In the genomic region with DNA sequence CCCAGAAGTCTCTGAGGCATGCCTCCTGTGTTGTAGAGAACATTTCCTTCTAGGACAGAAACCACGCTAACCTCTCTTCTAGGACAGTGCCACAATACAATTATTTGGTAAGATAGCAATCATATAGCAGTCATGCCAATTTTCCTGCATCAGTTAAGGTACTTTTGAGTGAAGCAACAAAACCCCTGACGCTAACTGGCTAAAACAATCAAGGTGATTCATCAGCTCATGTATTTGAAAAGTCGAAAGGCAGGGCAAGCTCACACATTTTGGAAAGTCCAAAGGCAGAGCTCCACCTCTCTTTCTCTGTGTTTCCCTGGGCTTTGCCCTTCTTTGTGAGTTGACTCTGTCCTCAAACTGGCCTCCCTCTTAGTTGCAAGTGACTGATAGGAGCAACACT, we compare ENCODE assay signal across 28 cellular contexts. TPM values are rescaled to one million over a fixed set of nuclear protein-coding genes. Genes with fewer than 3 reads are reported as not detected.
"Had no signal": no experiment of that assay in that cellular context is flagged by ENCODE, and none has a peak within 500 bp of the region (broad histone marks: within the 10 kb centered on the region; RNA-seq: fewer than 3 reads in every experiment).

No MANE protein-coding gene starts in this region.

- H3K9me3 Mint-ChIP-seq: activated T-helper 1 cell treated with anti-CD3 and anti-CD28 coated beads, Interleukin-12 subunit alpha, Interleukin-12 subunit beta, Interleukin-2, Interleukin-4 antibody, amounts not matched to agents 30 ng/mL and 10 ng/mL and 1 ng/mL, durations not matched to agents 14 hours and 24 hours and 36 hours; immature natural killer cell; neural crest cell; stimulated activated naive B cell treated with anti-CD40 and anti-IgM and Interleukin-4, amounts not matched to agents 10 μg/mL and 1 μg/mL and 100 μg/mL, for 72 hours had no signal

- DNase-seq: activated CD4-positive, alpha-beta T cell treated with anti-CD3 and anti-CD28 coated beads, Interleukin-2, amount 50 U/mL, for 1 hour; activated CD4-positive, CD25-positive, alpha-beta regulatory T cell treated with anti-CD3 and anti-CD28 coated beads, Interleukin-2, amount 50 U/mL, for 72 hours; activated CD8-positive, alpha-beta T cell treated with anti-CD3 and anti-CD28 coated beads, Interleukin-2, amount 10 ng/mL, durations not matched to agents 7 days and 5 days; activated gamma-delta T cell; activated naive CD4-positive, alpha-beta T cell treated with anti-CD3 and anti-CD28 coated beads, Interleukin-2, amount 50 U/mL, for 16 hours; activated naive CD8-positive, alpha-beta T cell treated with anti-CD3 and anti-CD28 coated beads, Interleukin-2, amount 50 U/mL, for 24 hours; erythroblast; foreskin melanocyte; glutamatergic neuron; immature natural killer cell; kidney glomerular epithelial cell; left lung; naive thymus-derived CD4-positive, alpha-beta T cell; stimulated activated CD4-positive, alpha-beta T cell treated with anti-CD3 and anti-CD28 coated beads, Interleukin-2, amount 100 ng/mL, for 48 hours; stimulated activated CD8-positive, alpha-beta memory T cell treated with anti-CD3 and anti-CD28 coated beads, Interleukin-4, amount 100 ng/mL, for 48 hours; stimulated activated naive B cell treated with anti-CD40 and anti-IgM and Interleukin-4, amounts not matched to agents 10 μg/mL and 1 μg/mL and 100 μg/mL, for 72 hours; testis; trophoblast cell; uterus; WERI-Rb-1 had no signal

- H3K36me3 Mint-ChIP-seq: immature natural killer cell; naive thymus-derived CD4-positive, alpha-beta T cell; stimulated activated naive B cell treated with anti-CD40 and anti-IgM and Interleukin-4, amounts not matched to agents 10 μg/mL and 1 μg/mL and 100 μg/mL, for 72 hours had no signal

- H3K27ac ChIP-seq: hepatocyte, left lung, testis, uterus, WERI-Rb-1 had no signal

- H3K27me3 ChIP-seq: hepatocyte, testis, uterus had no signal

- H3K36me3 ChIP-seq: left lung, uterus, WERI-Rb-1 had no signal

- ATAC-seq: activated CD8-positive, alpha-beta T cell treated with anti-CD3 and anti-CD28 coated beads, Interleukin-2, amount 10 ng/mL, durations not matched to agents 7 days and 5 days; activated naive CD8-positive, alpha-beta T cell treated with anti-CD3 and anti-CD28 coated beads, Interleukin-2, amount 50 U/mL, for 24 hours; left lung; naive thymus-derived CD4-positive, alpha-beta T cell; stimulated activated naive B cell treated with anti-CD40 and anti-IgM and Interleukin-4, amounts not matched to agents 10 μg/mL and 1 μg/mL and 100 μg/mL, for 72 hours had no signal

- H3K9me3 ChIP-seq: left lung, testis had no signal

- H3K79me2 ChIP-seq: hepatocyte had no signal

- H3K4me3 ChIP-seq: hepatocyte, left lung, lung, testis, uterus had no signal

- H3K27ac Mint-ChIP-seq: activated CD8-positive, alpha-beta T cell treated with anti-CD3 and anti-CD28 coated beads, Interleukin-2, amount 10 ng/mL, durations not matched to agents 7 days and 5 days; activated naive CD8-positive, alpha-beta T cell treated with anti-CD3 and anti-CD28 coated beads, Interleukin-2, amount 50 U/mL, for 24 hours; activated T-helper 1 cell treated with anti-CD3 and anti-CD28 coated beads, Interleukin-12 subunit alpha, Interleukin-12 subunit beta, Interleukin-2, Interleukin-4 antibody, amounts not matched to agents 30 ng/mL and 10 ng/mL and 1 ng/mL, durations not matched to agents 14 hours and 24 hours and 36 hours; immature natural killer cell; naive thymus-derived CD4-positive, alpha-beta T cell; stimulated activated naive B cell treated with anti-CD40 and anti-IgM and Interleukin-4, amounts not matched to agents 10 μg/mL and 1 μg/mL and 100 μg/mL, for 72 hours had no signal

- H3K4me1 ChIP-seq: left lung, testis, uterus had no signal

- H2AFZ ChIP-seq: hepatocyte had no signal

- H3K4me2 ChIP-seq: hepatocyte had no signal

- H3K4me3 Mint-ChIP-seq: activated CD8-positive, alpha-beta T cell treated with anti-CD3 and anti-CD28 coated beads, Interleukin-2, amount 10 ng/mL, durations not matched to agents 7 days and 5 days; activated naive CD8-positive, alpha-beta T cell treated with anti-CD3 and anti-CD28 coated beads, Interleukin-2, amount 50 U/mL, for 24 hours; activated T-helper 1 cell treated with anti-CD3 and anti-CD28 coated beads, Interleukin-12 subunit alpha, Interleukin-12 subunit beta, Interleukin-2, Interleukin-4 antibody, amounts not matched to agents 30 ng/mL and 10 ng/mL and 1 ng/mL, durations not matched to agents 14 hours and 24 hours and 36 hours; immature natural killer cell; naive thymus-derived CD4-positive, alpha-beta T cell; neural crest cell; stimulated activated naive B cell treated with anti-CD40 and anti-IgM and Interleukin-4, amounts not matched to agents 10 μg/mL and 1 μg/mL and 100 μg/mL, for 72 hours had no signal

- H3K4me1 Mint-ChIP-seq: neural crest cell had no signal

RNA-seq across cellular contexts. Expression of a gene that starts 58.0 kb away (rescaled TPM):
- total RNA-seq: cardiac septum; chondrocyte; hepatocyte; posterior vena cava; T-helper 2 cell treated with Interferon-gamma antibody and Interleukin-4, amounts not matched to agents 100 ng/mL and 5 ng/mL, for 36 hours had no signal
- polyA plus RNA-seq: hepatocyte; immature natural killer cell; naive thymus-derived CD4-positive, alpha-beta T cell had no signal
